7 cellular contexts compared by ENCODE assay signal in genomic region chr3:196969001-196969659, GRCh38. TPM values are rescaled to one million over a fixed set of nuclear protein-coding genes. Genes with fewer than 3 reads are reported as not detected.
DNase-seq lines count a peak whose midpoint lies in the region; TF ChIP-seq lines count a peak whose summit lies in the region.

No MANE protein-coding gene starts in this region.

- peaks cover 18% of the 10 kb centered on the region for H3K4me1 Mint-ChIP-seq in neural progenitor cell

- 0 to 1% methylated on average over 47 to 90 of the region's 90 CpGs for WGBS in esophagus, 2 donors

- in situ Hi-C loops in GM13976 (cut with MboI; ENCODE audit: low sequenced_read_pairs, unreplicated experiment), result no loop called here

- H3K27me3 ChIP-seq in H7 (ENCODE audit: control insufficient read depth, insufficient read depth, low read length), result peaks cover 61% of the 10 kb centered on the region
- H3K27me3 ChIP-seq in esophagus (ENCODE audit: control insufficient read depth in 1 of 2, insufficient read depth in 2 of 2, low read length in 2 of 2), result no peaks in the 10 kb centered on the region
- H3K27me3 ChIP-seq in neural progenitor cell, result peaks cover 78% of the 10 kb centered on the region

- peak overlapping the region; percentile 52 for H3K4me3 ChIP-seq in H7 (ENCODE audit: insufficient read depth, low read depth, low read length)
- peak overlapping the region; percentile 79 to 85 for H3K4me3 ChIP-seq in esophagus (ENCODE audit: low read depth in 1 of 2, low read length in 2 of 2)
- peak overlapping the region; percentile 84 for H3K4me3 ChIP-seq in neural progenitor cell

- no peak overlapping the region for H3K27ac Mint-ChIP-seq in neural progenitor cell

- H3K9me3 Mint-ChIP-seq in neural progenitor cell, result peaks cover 17% of the 10 kb centered on the region

- no peak for TF ChIP-seq CTCF in GM13976 (IDR thresholded peaks at IDR 0.05; ENCODE audit: borderline replicate concordance, control extremely low read depth, extremely low read depth, insufficient read depth, missing control alignments)
- TF ChIP-seq CTCF in neural progenitor cell (IDR thresholded peaks at IDR 0.05), result no peak

- peak overlapping the region; percentile 95 for H2AFZ ChIP-seq in neural progenitor cell (replicated peaks)

- H3K4me3 Mint-ChIP-seq in neural progenitor cell, result peak overlapping the region; percentile 77

- peaks cover 49% of the 10 kb centered on the region for H3K27me3 Mint-ChIP-seq in neural progenitor cell (ENCODE audit: insufficient read depth, low read depth)

- H3K9ac ChIP-seq in neural progenitor cell, result no peak overlapping the region

- no peaks in the 10 kb centered on the region for H3K9me3 ChIP-seq in esophagus (ENCODE audit: control insufficient read depth in 2 of 2, insufficient read depth in 1 of 2, low read depth in 1 of 2, low read length in 1 of 2)
- no peaks in the 10 kb centered on the region for H3K9me3 ChIP-seq in neural progenitor cell (ENCODE audit: low read depth)

- no peaks in the 10 kb centered on the region for H3K79me2 ChIP-seq in neural progenitor cell (ENCODE audit: low read depth)

- H3K4me2 ChIP-seq in neural progenitor cell, result peak overlapping the region; percentile 98

- DNase-seq in GM13976 (ENCODE audit: low spot score) (peak; percentile 86), H7 (peak; percentile 83), M059J (ENCODE audit: low read depth) (peak; percentile 52), neural progenitor cell (ENCODE audit: low spot score) (peak; percentile 54), mucosa of gallbladder (ENCODE audit: low spot score) (no peak)
- DNase-seq in activated CD8-positive, alpha-beta memory T cell treated with anti-CD3 and anti-CD28 coated beads for 24 hours, result peak; percentile 84

- no peaks in the 10 kb centered on the region for H4K20me1 ChIP-seq in neural progenitor cell (ENCODE audit: low read depth)

- peaks cover 5% of the 10 kb centered on the region for H3K36me3 Mint-ChIP-seq in neural progenitor cell

- H3K27ac ChIP-seq in esophagus (ENCODE audit: low read depth in 2 of 2, low read length in 1 of 2) (peak overlapping the region; percentile 59 to 65), neural progenitor cell (no peak overlapping the region)

- peaks cover 3 to 5% of the 10 kb centered on the region in 2 donors for H3K4me1 ChIP-seq in esophagus (ENCODE audit: control insufficient read depth in 2 of 2, insufficient read depth in 2 of 2, low read length in 1 of 2)
- H3K4me1 ChIP-seq in neural progenitor cell, result no peaks in the 10 kb centered on the region

- H3F3A ChIP-seq in neural progenitor cell (ENCODE audit: low read depth), result no peaks in the 10 kb centered on the region

- H3K36me3 ChIP-seq in H7 (replicated peaks; ENCODE audit: control insufficient read depth, insufficient read depth, low read length) (no peaks in the 10 kb centered on the region), esophagus (ENCODE audit: control insufficient read depth in 2 of 2, insufficient read depth in 2 of 2, low read length in 1 of 2) (peaks cover 0 to 12% of the 10 kb centered on the region in 2 donors), neural progenitor cell (no peaks in the 10 kb centered on the region)

RNA-seq across cellular contexts. Expression of gene PIGZ, which starts 0.5 kb away (rescaled TPM):
- 0.55 and 1.2 TPM in 2 replicates for total RNA-seq in H7 (2014; rRNA removed; shearing (Covaris generic))
- total RNA-seq in M059J (2014; rRNA removed; shearing (Covaris generic)), result 1.7 and 1.9 TPM in 2 replicates
- 1 to 10 TPM; 2.2 to 3.6 TPM for polyA plus RNA-seq in esophagus
- total RNA-seq in neural progenitor cell (ENCODE audit: low replicate concordance) (1.2 TPM in 1 of 2 replicates, not detected in the other), mucosa of gallbladder (7.5 TPM)

RNA-seq across cellular contexts. Expression of gene NCBP2, which starts 26.8 kb away (rescaled TPM):
- 67.8 and 82.8 TPM in 2 replicates for total RNA-seq in H7 (2014; rRNA removed; shearing (Covaris generic))
- total RNA-seq in M059J (2014; rRNA removed; shearing (Covaris generic)), result 62.5 and 95.5 TPM in 2 replicates
- polyA plus RNA-seq in esophagus, result 10 to 100 TPM; 30.1 to 30.9 TPM
- total RNA-seq in neural progenitor cell (ENCODE audit: low replicate concordance) (68.4 and 80.8 TPM in 2 replicates), mucosa of gallbladder (48.7 TPM)
